In the genomic region with DNA sequence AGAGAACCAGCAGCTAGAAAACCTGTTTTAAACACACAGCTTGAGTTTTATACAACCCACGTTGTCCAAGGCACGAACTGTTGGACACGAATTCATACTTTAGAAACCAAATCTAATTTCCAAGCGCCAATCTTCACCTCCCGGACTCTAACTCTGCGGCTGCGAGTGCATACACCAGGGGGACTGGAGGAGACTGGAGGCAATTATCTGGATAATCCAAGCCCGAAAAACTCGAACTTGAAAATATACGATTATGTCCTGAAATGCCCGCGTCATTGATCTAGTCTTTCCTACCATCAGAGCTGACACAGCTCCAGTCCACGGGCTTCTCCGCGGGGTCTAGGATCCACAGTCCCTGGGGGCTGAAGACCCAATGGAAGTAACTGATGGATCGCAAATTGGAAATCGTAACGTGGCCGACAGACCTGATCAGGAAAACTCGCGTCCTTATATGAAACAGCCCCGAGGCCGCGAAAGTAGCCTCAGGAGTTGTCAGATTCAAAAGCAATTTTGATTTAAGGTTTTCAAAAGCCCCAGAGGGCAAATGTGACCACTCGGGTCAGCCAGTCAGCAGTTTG, we compare ENCODE assay signal across 8 cellular contexts. TPM values are rescaled to one million over a fixed set of nuclear protein-coding genes. Genes with fewer than 3 reads are reported as not detected.
DNase-seq lines count a peak whose midpoint lies in the region; ATAC-seq and TF ChIP-seq lines count a peak whose summit lies in the region.

No MANE protein-coding gene starts in this region.

- H3K36me3 ChIP-seq in BLaER1 treated with 17β-estradiol and CSF1 and Interleukin-3, amounts not matched to agents 10 nM and 100 nM: no peaks in the 10 kb centered on the region
- H3K36me3 ChIP-seq in osteoblast (ENCODE audit: insufficient read depth, low read length): no peaks in the 10 kb centered on the region

- H3K27ac Mint-ChIP-seq in HFFc6: no peak overlapping the region

- peaks cover 14 to 39% (median 36%) of the 10 kb centered on the region in 10 experiments; a peak in 19 of 20 replicates for H3K4me1 ChIP-seq in BLaER1 treated with 17β-estradiol and CSF1 and Interleukin-3, amounts not matched to agents 10 nM and 100 nM
- H3K4me1 ChIP-seq in osteoblast (ENCODE audit: insufficient read depth, low read length): peaks cover 20% of the 10 kb centered on the region

- TF ChIP-seq CTCF in HFFc6 (IDR thresholded peaks at IDR 0.05) (no peak), VCaP (conservative IDR thresholded peaks at IDR 0.05) (no peak; the same call in 1 of the 2 replicates), osteoblast (IDR thresholded peaks at IDR 0.05; ENCODE audit: extremely low read depth, low read depth, low read length) (no peak)

- H3K4me3 ChIP-seq in BLaER1 treated with 17β-estradiol and CSF1 and Interleukin-3, amounts not matched to agents 10 nM and 100 nM: peak overlapping the region; percentile 58 to 81 (median 71)
- peak overlapping the region; percentile 75 for H3K4me3 ChIP-seq in osteoblast (ENCODE audit: insufficient read depth, low read length)

- peaks cover 39% of the 10 kb centered on the region for H3K27me3 Mint-ChIP-seq in HFFc6 (ENCODE audit: insufficient read depth)

- H2AFZ ChIP-seq in osteoblast (ENCODE audit: low read length): peak overlapping the region; percentile 61

- peak overlapping the region; percentile 6 to 69 (median 57); a peak in 18 of 22 replicates for H3K9ac ChIP-seq in BLaER1 treated with 17β-estradiol and CSF1 and Interleukin-3, amounts not matched to agents 10 nM and 100 nM

- no peak for DNase-seq in HFFc6
- peak; percentile 59 to 70 for DNase-seq in erythroblast (lab: John Stamatoyannopoulos, UW)
- DNase-seq in osteoblast (ENCODE audit: insufficient read length, low spot score, missing footprints): peak; percentile 62

- no peak for TF ChIP-seq POLR2A in erythroblast (IDR thresholded peaks at IDR 0.05; ENCODE audit: low read length)

- H3K9me3 Mint-ChIP-seq in HFFc6: no peaks in the 10 kb centered on the region

- H3K4me2 ChIP-seq in BLaER1 treated with 17β-estradiol and CSF1 and Interleukin-3, amounts not matched to agents 10 nM and 100 nM: peak overlapping the region; percentile 91 to 99 (median 98)
- H3K4me2 ChIP-seq in osteoblast (ENCODE audit: insufficient read depth, low read length): peak overlapping the region; percentile 87

- H3K27ac ChIP-seq in BLaER1 treated with 17β-estradiol and CSF1 and Interleukin-3, amounts not matched to agents 10 nM and 100 nM: no peak overlapping the region
- peak overlapping the region; percentile 54 for H3K27ac ChIP-seq in VCaP
- no peak overlapping the region for H3K27ac ChIP-seq in osteoblast (ENCODE audit: low read depth, low read length)

- H3K4me1 Mint-ChIP-seq in HFFc6 (ENCODE audit: low read depth): peaks cover 29% of the 10 kb centered on the region

- peak overlapping the region; percentile 85 for H3K4me3 Mint-ChIP-seq in HFFc6

- peaks cover 80 to 93% (median 87%) of the 10 kb centered on the region in 11 experiments for H3K27me3 ChIP-seq in BLaER1 treated with 17β-estradiol and CSF1 and Interleukin-3, amounts not matched to agents 10 nM and 100 nM
- H3K27me3 ChIP-seq in osteoblast (ENCODE audit: insufficient read depth, low read length): peaks cover 92% of the 10 kb centered on the region

- no peaks in the 10 kb centered on the region for H3K79me2 ChIP-seq in osteoblast (ENCODE audit: insufficient read depth, low read length)

- H3K36me3 Mint-ChIP-seq in HFFc6 (ENCODE audit: low read depth): no peaks in the 10 kb centered on the region

- peaks cover 0 to 36% (median 22%) of the 10 kb centered on the region in 11 experiments; a peak in 16 of 22 replicates for H4K20me1 ChIP-seq in BLaER1 treated with 17β-estradiol and CSF1 and Interleukin-3, amounts not matched to agents 10 nM and 100 nM
- H4K20me1 ChIP-seq in osteoblast (ENCODE audit: insufficient read depth, low read length): no peaks in the 10 kb centered on the region

- no peaks in the 10 kb centered on the region for H3K9me3 ChIP-seq in BLaER1 treated with 17β-estradiol and CSF1 and Interleukin-3, amounts not matched to agents 10 nM and 100 nM (replicated peaks in 1 of 11)
- H3K9me3 ChIP-seq in osteoblast (ENCODE audit: low read depth, low read length): no peaks in the 10 kb centered on the region

- ATAC-seq in HG03354 (IDR thresholded peaks at IDR 0.05; ENCODE audit: poor library complexity, severe bottlenecking, unreplicated experiment) (no peak), HG03439 (IDR thresholded peaks at IDR 0.05; ENCODE audit: unreplicated experiment) (no peak), GM19324 (IDR thresholded peaks at IDR 0.05; ENCODE audit: low FRiP score, unreplicated experiment) (no peak)

RNA-seq across cellular contexts. Expression of a gene that starts 0.8 kb away (rescaled TPM):
- not detected for total RNA-seq in HFFc6 (2021; fragmentation: NEBNext Ultra II Directional; extraction: Animal tissue kit (Norgen Biotek cat#: 25700))
- total RNA-seq in osteoblast: 2.2 and 2.4 TPM in 2 replicates

RNA-seq across cellular contexts. Expression of a gene that starts 42.1 kb away (rescaled TPM):
- total RNA-seq in HFFc6 (2021; fragmentation: NEBNext Ultra II Directional; extraction: Animal tissue kit (Norgen Biotek cat#: 25700)): 10 to 100 TPM; 27.1 to 29.3 (median 28.6) TPM
- 30.4 and 34.0 TPM in 2 replicates for total RNA-seq in osteoblast
